Comparison of ENCODE assay signal across 1 cellular context in the genomic region with DNA sequence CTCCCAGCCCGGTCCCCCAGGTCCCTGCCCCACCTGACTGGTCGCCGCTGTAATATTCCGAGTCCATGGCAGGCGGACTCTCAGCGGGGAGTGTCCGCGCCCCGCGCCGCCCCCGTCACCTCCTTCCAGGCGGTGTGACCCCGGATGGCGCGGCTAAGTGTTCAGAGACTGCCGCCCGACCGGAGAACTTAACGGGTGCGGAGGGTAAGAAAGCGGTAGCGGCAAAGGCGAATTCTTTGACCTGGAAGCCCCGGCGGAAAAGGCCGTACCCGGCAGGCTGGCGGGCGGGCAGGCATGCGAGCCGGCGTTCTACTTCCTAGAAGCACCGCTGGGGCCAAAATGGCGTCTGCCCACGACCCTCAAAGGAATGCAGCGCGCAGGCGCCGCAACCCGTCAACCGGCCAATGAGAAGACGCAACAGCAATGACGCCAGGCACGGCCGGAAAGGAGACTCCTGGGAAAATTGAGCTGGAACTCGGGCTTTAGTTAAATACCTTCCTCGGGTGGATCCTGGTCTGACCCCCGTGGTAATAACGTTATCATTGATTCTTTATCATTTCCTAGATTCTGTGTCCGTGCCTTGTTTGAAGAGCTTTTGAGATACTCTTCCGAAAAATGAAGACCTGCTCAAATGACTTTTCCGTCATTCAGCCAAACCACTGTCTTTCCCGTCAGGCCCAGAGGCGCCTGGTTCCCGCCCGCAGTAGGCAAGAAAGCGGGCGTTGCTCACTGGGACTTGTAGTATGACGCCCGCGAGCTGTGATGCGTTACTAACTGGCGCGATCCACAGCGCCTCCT.
A peak's percentile ranks its signal among the peaks of the same experiment; 100 is the strongest.
TF ChIP-seq lines count a peak whose summit lies in the region.

Gene IWS1 (minus strand): TSS at position 348 of the 798 bp plus-strand sequence. CDS start 281 bp downstream, at position 67.

TF ChIP-seq in HEK293, 187 proteins besides CTCF, POLR2A, EP300 and RAD21 (continued from another document and continues in another):
- TF ChIP-seq, protein P1, sequence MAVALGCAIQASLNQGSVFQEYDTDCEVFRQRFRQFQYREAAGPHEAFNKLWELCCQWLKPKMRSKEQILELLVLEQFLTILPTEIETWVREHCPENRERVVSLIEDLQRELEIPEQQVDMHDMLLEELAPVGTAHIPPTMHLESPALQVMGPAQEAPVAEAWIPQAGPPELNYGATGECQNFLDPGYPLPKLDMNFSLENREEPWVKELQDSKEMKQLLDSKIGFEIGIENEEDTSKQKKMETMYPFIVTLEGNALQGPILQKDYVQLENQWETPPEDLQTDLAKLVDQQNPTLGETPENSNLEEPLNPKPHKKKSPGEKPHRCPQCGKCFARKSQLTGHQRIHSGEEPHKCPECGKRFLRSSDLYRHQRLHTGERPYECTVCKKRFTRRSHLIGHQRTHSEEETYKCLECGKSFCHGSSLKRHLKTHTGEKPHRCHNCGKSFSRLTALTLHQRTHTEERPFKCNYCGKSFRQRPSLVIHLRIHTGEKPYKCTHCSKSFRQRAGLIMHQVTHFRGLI (tag by site-specific recombination; IDR thresholded peaks at IDR 0.05): no peak
- TF ChIP-seq ZNF140 (tag by site-specific recombination; IDR thresholded peaks at IDR 0.05) (no peak), ZBTB48 (tag by site-specific recombination; IDR thresholded peaks at IDR 0.05) (no peak), ZIC2 (tag by site-specific recombination; IDR thresholded peaks at IDR 0.05) (peak; percentile 62), ZFHX2 (tag by site-specific recombination; conservative IDR thresholded peaks at IDR 0.05) (peak; percentile 35), PRDM6 (tag by site-specific recombination; IDR thresholded peaks at IDR 0.05) (no peak), RBAK (tag by site-specific recombination; IDR thresholded peaks at IDR 0.05) (no peak), ZBTB26 (tag by site-specific recombination; optimal IDR thresholded peaks at IDR 0.05) (peak; percentile 64), ZNF211 (tag by site-specific recombination; IDR thresholded peaks at IDR 0.05; ENCODE audit: low read depth) (no peak), ZNF792 (tag by site-specific recombination; IDR thresholded peaks at IDR 0.05) (no peak), ZNF488 (tag by site-specific recombination; IDR thresholded peaks at IDR 0.05) (no peak), ZBTB21 (tag by site-specific recombination; IDR thresholded peaks at IDR 0.05) (peak; percentile 97), TRIM28 (IDR thresholded peaks at IDR 0.05; ENCODE audit: borderline replicate concordance, low read length) (no peak), ZNF366 (tag by site-specific recombination; conservative IDR thresholded peaks at IDR 0.05) (no peak; the same call in 1 of the 2 replicates), YY2 (tag by site-specific recombination; IDR thresholded peaks at IDR 0.05) (peak; percentile 83), ZNF513 (tag by site-specific recombination; IDR thresholded peaks at IDR 0.05) (no peak), ZNF114 (tag by site-specific recombination; IDR thresholded peaks at IDR 0.05) (no peak), ZNF785 (tag by site-specific recombination; IDR thresholded peaks at IDR 0.05) (no peak), ZNF624 (tag by site-specific recombination; IDR thresholded peaks at IDR 0.05) (no peak), ZFP3 (tag by site-specific recombination; IDR thresholded peaks at IDR 0.05; ENCODE audit: low read depth) (no peak), ZNF654 (tag by site-specific recombination; IDR thresholded peaks at IDR 0.05; ENCODE audit: low read depth) (no peak), KLF10 (tag by site-specific recombination; IDR thresholded peaks at IDR 0.05) (0 out of 2 replicates have a peak, but pooled peaks have one; percentile 27), ZNF354C (tag by site-specific recombination; IDR thresholded peaks at IDR 0.05; ENCODE audit: borderline replicate concordance, low read depth) (no peak), ZBTB20 (tag by site-specific recombination; IDR thresholded peaks at IDR 0.05) (peak; percentile 93), ZNF560 (tag by site-specific recombination; IDR thresholded peaks at IDR 0.05; ENCODE audit: borderline replicate concordance) (no peak), ZNF645 (tag by site-specific recombination; IDR thresholded peaks at IDR 0.05) (no peak), ZBTB44 (tag by site-specific recombination; IDR thresholded peaks at IDR 0.05) (no peak), OSR2 (tag by site-specific recombination; IDR thresholded peaks at IDR 0.05) (no peak; the same call in 1 of the 2 replicates), ZNF561 (tag by site-specific recombination; IDR thresholded peaks at IDR 0.05; ENCODE audit: borderline replicate concordance) (no peak), ZNF311 (tag by site-specific recombination; IDR thresholded peaks at IDR 0.05; ENCODE audit: borderline replicate concordance) (no peak), ZNF510 (tag by site-specific recombination; IDR thresholded peaks at IDR 0.05; ENCODE audit: insufficient replicate concordance) (no peak), ZNF37A (tag by site-specific recombination; IDR thresholded peaks at IDR 0.05) (no peak), BCL11A (tag by site-specific recombination; IDR thresholded peaks at IDR 0.05; ENCODE audit: low read depth) (no peak), MYNN (tag by site-specific recombination; IDR thresholded peaks at IDR 0.05; ENCODE audit: borderline replicate concordance) (no peak), ZNF23 (tag by site-specific recombination; IDR thresholded peaks at IDR 0.05; ENCODE audit: borderline replicate concordance) (no peak), ZNF214 (tag by site-specific recombination; IDR thresholded peaks at IDR 0.05; ENCODE audit: borderline replicate concordance) (no peak), ZNF121 (tag by site-specific recombination; IDR thresholded peaks at IDR 0.05) (no peak), ZNF658 (tag by site-specific recombination; IDR thresholded peaks at IDR 0.05) (no peak), ZNF2 (tag by site-specific recombination; IDR thresholded peaks at IDR 0.05) (no peak; the same call in 1 of the 2 replicates), ZNF544 (tag by site-specific recombination; IDR thresholded peaks at IDR 0.05) (no peak), ZXDB (tag by site-specific recombination; IDR thresholded peaks at IDR 0.05) (peak; percentile 46; the same call in 1 of the 2 replicates), ZNF776 (tag by site-specific recombination; IDR thresholded peaks at IDR 0.05; ENCODE audit: borderline replicate concordance) (no peak), ZNF248 (tag by site-specific recombination; IDR thresholded peaks at IDR 0.05) (no peak)
- TF ChIP-seq, protein P2, sequence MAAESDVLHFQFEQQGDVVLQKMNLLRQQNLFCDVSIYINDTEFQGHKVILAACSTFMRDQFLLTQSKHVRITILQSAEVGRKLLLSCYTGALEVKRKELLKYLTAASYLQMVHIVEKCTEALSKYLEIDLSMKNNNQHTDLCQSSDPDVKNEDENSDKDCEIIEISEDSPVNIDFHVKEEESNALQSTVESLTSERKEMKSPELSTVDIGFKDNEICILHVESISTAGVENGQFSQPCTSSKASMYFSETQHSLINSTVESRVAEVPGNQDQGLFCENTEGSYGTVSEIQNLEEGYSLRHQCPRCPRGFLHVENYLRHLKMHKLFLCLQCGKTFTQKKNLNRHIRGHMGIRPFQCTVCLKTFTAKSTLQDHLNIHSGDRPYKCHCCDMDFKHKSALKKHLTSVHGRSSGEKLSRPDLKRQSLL (tag by site-specific recombination; IDR thresholded peaks at IDR 0.05): no peak
- TF ChIP-seq, protein P3, sequence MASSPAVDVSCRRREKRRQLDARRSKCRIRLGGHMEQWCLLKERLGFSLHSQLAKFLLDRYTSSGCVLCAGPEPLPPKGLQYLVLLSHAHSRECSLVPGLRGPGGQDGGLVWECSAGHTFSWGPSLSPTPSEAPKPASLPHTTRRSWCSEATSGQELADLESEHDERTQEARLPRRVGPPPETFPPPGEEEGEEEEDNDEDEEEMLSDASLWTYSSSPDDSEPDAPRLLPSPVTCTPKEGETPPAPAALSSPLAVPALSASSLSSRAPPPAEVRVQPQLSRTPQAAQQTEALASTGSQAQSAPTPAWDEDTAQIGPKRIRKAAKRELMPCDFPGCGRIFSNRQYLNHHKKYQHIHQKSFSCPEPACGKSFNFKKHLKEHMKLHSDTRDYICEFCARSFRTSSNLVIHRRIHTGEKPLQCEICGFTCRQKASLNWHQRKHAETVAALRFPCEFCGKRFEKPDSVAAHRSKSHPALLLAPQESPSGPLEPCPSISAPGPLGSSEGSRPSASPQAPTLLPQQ (tag by site-specific recombination; IDR thresholded peaks at IDR 0.05): no peak
- TF ChIP-seq, protein P4, sequence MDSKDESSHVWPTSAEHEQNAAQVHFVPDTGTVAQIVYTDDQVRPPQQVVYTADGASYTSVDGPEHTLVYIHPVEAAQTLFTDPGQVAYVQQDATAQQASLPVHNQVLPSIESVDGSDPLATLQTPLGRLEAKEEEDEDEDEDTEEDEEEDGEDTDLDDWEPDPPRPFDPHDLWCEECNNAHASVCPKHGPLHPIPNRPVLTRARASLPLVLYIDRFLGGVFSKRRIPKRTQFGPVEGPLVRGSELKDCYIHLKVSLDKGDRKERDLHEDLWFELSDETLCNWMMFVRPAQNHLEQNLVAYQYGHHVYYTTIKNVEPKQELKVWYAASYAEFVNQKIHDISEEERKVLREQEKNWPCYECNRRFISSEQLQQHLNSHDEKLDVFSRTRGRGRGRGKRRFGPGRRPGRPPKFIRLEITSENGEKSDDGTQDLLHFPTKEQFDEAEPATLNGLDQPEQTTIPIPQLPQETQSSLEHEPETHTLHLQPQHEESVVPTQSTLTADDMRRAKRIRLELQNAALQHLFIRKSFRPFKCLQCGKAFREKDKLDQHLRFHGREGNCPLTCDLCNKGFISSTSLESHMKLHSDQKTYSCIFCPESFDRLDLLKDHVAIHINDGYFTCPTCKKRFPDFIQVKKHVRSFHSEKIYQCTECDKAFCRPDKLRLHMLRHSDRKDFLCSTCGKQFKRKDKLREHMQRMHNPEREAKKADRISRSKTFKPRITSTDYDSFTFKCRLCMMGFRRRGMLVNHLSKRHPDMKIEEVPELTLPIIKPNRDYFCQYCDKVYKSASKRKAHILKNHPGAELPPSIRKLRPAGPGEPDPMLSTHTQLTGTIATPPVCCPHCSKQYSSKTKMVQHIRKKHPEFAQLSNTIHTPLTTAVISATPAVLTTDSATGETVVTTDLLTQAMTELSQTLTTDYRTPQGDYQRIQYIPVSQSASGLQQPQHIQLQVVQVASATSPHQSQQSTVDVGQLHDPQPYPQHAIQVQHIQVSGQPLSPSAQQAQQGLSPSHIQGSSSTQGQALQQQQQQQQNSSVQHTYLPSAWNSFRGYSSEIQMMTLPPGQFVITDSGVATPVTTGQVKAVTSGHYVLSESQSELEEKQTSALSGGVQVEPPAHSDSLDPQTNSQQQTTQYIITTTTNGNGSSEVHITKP (tag by site-specific recombination; IDR thresholded peaks at IDR 0.05): no peak
